In genomic region chr17:58369214-58370031, GRCh38 we compare ENCODE assay signal across 1 cellular context.
TF ChIP-seq lines count a peak whose summit lies in the region.

No MANE protein-coding gene starts in this region.

TF ChIP-seq in HepG2, 621 proteins besides CTCF, POLR2A, EP300 and RAD21 (continues in another document):
- TF ChIP-seq, protein P1, sequence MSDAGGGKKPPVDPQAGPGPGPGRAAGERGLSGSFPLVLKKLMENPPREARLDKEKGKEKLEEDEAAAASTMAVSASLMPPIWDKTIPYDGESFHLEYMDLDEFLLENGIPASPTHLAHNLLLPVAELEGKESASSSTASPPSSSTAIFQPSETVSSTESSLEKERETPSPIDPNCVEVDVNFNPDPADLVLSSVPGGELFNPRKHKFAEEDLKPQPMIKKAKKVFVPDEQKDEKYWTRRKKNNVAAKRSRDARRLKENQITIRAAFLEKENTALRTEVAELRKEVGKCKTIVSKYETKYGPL (CRISPR knock-in tag; IDR thresholded peaks at IDR 0.05): no peak
- TF ChIP-seq DR1 (CRISPR knock-in tag; IDR thresholded peaks at IDR 0.05): no peak
- no peak for TF ChIP-seq TMF1 (CRISPR knock-in tag; IDR thresholded peaks at IDR 0.05; ENCODE audit: low read depth)
- TF ChIP-seq HNRNPH1 (optimal IDR thresholded peaks at IDR 0.05; ENCODE audit: low read depth, low read length): no peak
- no peak for TF ChIP-seq ZNF557 (CRISPR knock-in tag; IDR thresholded peaks at IDR 0.05)
- TF ChIP-seq SAP130 (CRISPR knock-in tag; IDR thresholded peaks at IDR 0.05; ENCODE audit: low read depth): peak; percentile 73
- TF ChIP-seq ZNF343 (CRISPR knock-in tag; IDR thresholded peaks at IDR 0.05): peak; percentile 76; the same call in 1 of the 2 replicates
- peak; percentile 90 for TF ChIP-seq JUN (CRISPR knock-in tag; IDR thresholded peaks at IDR 0.05)
- TF ChIP-seq ATM (IDR thresholded peaks at IDR 0.05; ENCODE audit: borderline replicate concordance): no peak
- no peak for TF ChIP-seq GTF3A (CRISPR knock-in tag; conservative IDR thresholded peaks at IDR 0.05)
- no peak for TF ChIP-seq ONECUT2 (CRISPR knock-in tag; IDR thresholded peaks at IDR 0.05)
- no peak for TF ChIP-seq KIAA2018 (CRISPR knock-in tag; IDR thresholded peaks at IDR 0.05; ENCODE audit: borderline replicate concordance)
- TF ChIP-seq ELF4 (CRISPR knock-in tag; IDR thresholded peaks at IDR 0.05; ENCODE audit: borderline replicate concordance): 0 out of 2 replicates have a peak, but pooled peaks have one; percentile 47
- TF ChIP-seq HHEX (CRISPR knock-in tag; IDR thresholded peaks at IDR 0.05): no peak
- TF ChIP-seq CBX1 (IDR thresholded peaks at IDR 0.05; ENCODE audit: low read depth): no peak
- TF ChIP-seq ZNF878 (CRISPR knock-in tag; IDR thresholded peaks at IDR 0.05): no peak
- peak; percentile 65; the same call in 1 of the 2 replicates for TF ChIP-seq RXRB (CRISPR knock-in tag; IDR thresholded peaks at IDR 0.05; ENCODE audit: borderline replicate concordance)
- TF ChIP-seq ZNF746 (CRISPR knock-in tag; IDR thresholded peaks at IDR 0.05): no peak
- no peak for TF ChIP-seq SMAD9 (CRISPR knock-in tag; IDR thresholded peaks at IDR 0.05)
- TF ChIP-seq TBX2 (CRISPR knock-in tag; IDR thresholded peaks at IDR 0.05; ENCODE audit: borderline replicate concordance): peak; percentile 63; the same call in 1 of the 2 replicates
- TF ChIP-seq, protein P2, sequence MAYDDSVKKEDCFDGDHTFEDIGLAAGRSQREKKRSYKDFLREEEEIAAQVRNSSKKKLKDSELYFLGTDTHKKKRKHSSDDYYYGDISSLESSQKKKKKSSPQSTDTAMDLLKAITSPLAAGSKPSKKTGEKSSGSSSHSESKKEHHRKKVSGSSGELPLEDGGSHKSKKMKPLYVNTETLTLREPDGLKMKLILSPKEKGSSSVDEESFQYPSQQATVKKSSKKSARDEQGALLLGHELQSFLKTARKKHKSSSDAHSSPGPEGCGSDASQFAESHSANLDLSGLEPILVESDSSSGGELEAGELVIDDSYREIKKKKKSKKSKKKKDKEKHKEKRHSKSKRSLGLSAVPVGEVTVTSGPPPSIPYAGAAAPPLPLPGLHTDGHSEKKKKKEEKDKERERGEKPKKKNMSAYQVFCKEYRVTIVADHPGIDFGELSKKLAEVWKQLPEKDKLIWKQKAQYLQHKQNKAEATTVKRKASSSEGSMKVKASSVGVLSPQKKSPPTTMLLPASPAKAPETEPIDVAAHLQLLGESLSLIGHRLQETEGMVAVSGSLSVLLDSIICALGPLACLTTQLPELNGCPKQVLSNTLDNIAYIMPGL (CRISPR knock-in tag; IDR thresholded peaks at IDR 0.05; ENCODE audit: borderline replicate concordance in 1 of 2, low read depth in 1 of 2): peak in 1 of 2 experiments; percentile 71; a peak in 2 of 4 replicates
- TF ChIP-seq KDM5B (CRISPR knock-in tag; IDR thresholded peaks at IDR 0.05; ENCODE audit: borderline replicate concordance): no peak
- peak; percentile 39; the same call in 1 of the 2 replicates for TF ChIP-seq BCL3 (CRISPR knock-in tag; IDR thresholded peaks at IDR 0.05)
- peak; percentile 38; the same call in 1 of the 2 replicates for TF ChIP-seq ERF (CRISPR knock-in tag; IDR thresholded peaks at IDR 0.05)
- TF ChIP-seq ZNF883 (CRISPR knock-in tag; IDR thresholded peaks at IDR 0.05; ENCODE audit: not compliant biosample characterization): no peak
- TF ChIP-seq U2AF1 (optimal IDR thresholded peaks at IDR 0.05; ENCODE audit: low read depth, low read length): no peak
- TF ChIP-seq ZBTB40 (IDR thresholded peaks at IDR 0.05): no peak
- TF ChIP-seq ZBTB40 (CRISPR knock-in tag; IDR thresholded peaks at IDR 0.05): no peak; the same call in 1 of the 2 replicates
- peak; percentile 51 for TF ChIP-seq ZNF747 (CRISPR knock-in tag; IDR thresholded peaks at IDR 0.05; ENCODE audit: borderline replicate concordance)
- no peak for TF ChIP-seq MLLT10 (CRISPR knock-in tag; IDR thresholded peaks at IDR 0.05)
- no peak for TF ChIP-seq ZNF614 (CRISPR knock-in tag; IDR thresholded peaks at IDR 0.05; ENCODE audit: borderline replicate concordance)
- TF ChIP-seq CBX2 (IDR thresholded peaks at IDR 0.05; ENCODE audit: low read depth, low read length): no peak
- no peak for TF ChIP-seq CBX2 (CRISPR knock-in tag; IDR thresholded peaks at IDR 0.05; ENCODE audit: low read depth)
- TF ChIP-seq PHF20 (CRISPR knock-in tag; IDR thresholded peaks at IDR 0.05): no peak
- TF ChIP-seq PPARG (CRISPR knock-in tag; conservative IDR thresholded peaks at IDR 0.05): no peak; the same call in none of the 2 replicates
